ENCODE assay signal across 8 cellular contexts in genomic region chr5:102865171-102865509, GRCh38.
DNase-seq lines count a peak whose midpoint lies in the region; ATAC-seq, FAIRE-seq and TF ChIP-seq lines count a peak whose summit lies in the region.

No MANE protein-coding gene starts in this region.

- no peak for DNase-seq in activated CD4-positive, alpha-beta T cell treated with anti-CD3 and anti-CD28 coated beads, Interleukin-2, amount 10 ng/mL, durations not matched to agents 7 days and 5 days
- no peak for DNase-seq in activated CD4-positive, alpha-beta T cell treated with anti-CD3 and anti-CD28 coated beads for 48 hours
- DNase-seq in GM12878 (ENCODE audit: low read depth, low spot score) (no peak), left lung (no peak), HuH-7.5 (ENCODE audit: low spot score) (no peak), activated gamma-delta T cell treated with Interleukin-2 at 50 U/mL for 16 hours (no peak)

- H3K4me1 ChIP-seq in GM12878 (ENCODE audit: control insufficient read depth, insufficient read depth, low read length) (peaks cover 5% of the 10 kb centered on the region; the same call in 1 of the 2 replicates), left lung (peaks cover 8 to 37% of the 10 kb centered on the region in 2 donors), thymus (ENCODE audit: control insufficient read depth, insufficient read depth, low read length) (no peaks in the 10 kb centered on the region)

- peaks cover 9% of the 10 kb centered on the region for H3K4me1 Mint-ChIP-seq in activated CD4-positive, alpha-beta T cell treated with anti-CD3 and anti-CD28 coated beads, Interleukin-2, amount 10 ng/mL, durations not matched to agents 7 days and 5 days

- H3K9me3 Mint-ChIP-seq in activated CD4-positive, alpha-beta T cell treated with anti-CD3 and anti-CD28 coated beads, Interleukin-2, amount 10 ng/mL, durations not matched to agents 7 days and 5 days: peaks cover 2% of the 10 kb centered on the region

- H3K79me2 ChIP-seq in GM12878 (ENCODE audit: control insufficient read depth, insufficient read depth, low read length): no peaks in the 10 kb centered on the region

- in situ Hi-C loops in GM12878 (cut with MboI): no loop called here

- H3K4me3 ChIP-seq in GM12878 (peak overlapping the region; percentile 64; the same call in 1 of the 2 replicates), left lung (peak overlapping the region; percentile 52 to 54), thymus (ENCODE audit: low read length) (peak overlapping the region; percentile 67)

- TF ChIP-seq RAD21 in GM12878 (IDR thresholded peaks at IDR 0.05; ENCODE audit: insufficient read depth, low read depth, low read length): no peak

- H2AFZ ChIP-seq in GM12878 (ENCODE audit: control insufficient read depth, low read depth, low read length): peak overlapping the region; percentile 86

- SMC1A ChIA-PET in GM12878 (lab: Charles Lee; ENCODE audit: uncharacterized antibody, unreplicated experiment): interaction anchor here (0.9 to 3.5 kb wide), 7 partner anchors 11 to 83 kb away, joined by 3 to 16 read pairs (median 3); no protein-coding TSS in a partner anchor

- no TSS peak for BruUV-seq in GM12878 (replicated peaks; lab: Mats Ljungman, UMichigan)

- CTCF ChIA-PET in activated CD4-positive, alpha-beta T cell treated with anti-CD3 and anti-CD28 coated beads, Interleukin-2, amount 10 ng/mL, durations not matched to agents 7 days and 5 days (lab: Charles Lee): no interaction called here
- CTCF ChIA-PET in GM12878 (lab: Yijun Ruan, JAX): interaction anchor here (0.9 to 4.1 kb wide), 7 partner anchors 10 to 274 kb away, joined by 3 to 15 read pairs (median 3); no protein-coding TSS in a partner anchor

- no peak for TF ChIP-seq CTCF in GM12878 (IDR thresholded peaks at IDR 0.05 in 2 of 3, conservative IDR thresholded peaks at IDR 0.05 in 1 of 3; ENCODE audit: control insufficient read depth in 2 of 3, extremely low read depth in 1 of 3, insufficient read depth in 1 of 3, low read depth in 3 of 3, low read length in 3 of 3)
- no peak for TF ChIP-seq CTCF in left lung (IDR thresholded peaks at IDR 0.05)

- H3K36me3 Mint-ChIP-seq in activated CD4-positive, alpha-beta T cell treated with anti-CD3 and anti-CD28 coated beads, Interleukin-2, amount 10 ng/mL, durations not matched to agents 7 days and 5 days (ENCODE audit: low read depth): peaks cover 12% of the 10 kb centered on the region

- H4K20me1 ChIP-seq in GM12878 (ENCODE audit: control insufficient read depth, insufficient read depth): no peaks in the 10 kb centered on the region

- RAD21 ChIA-PET in GM12878 (lab: Charles Lee; ENCODE audit: unreplicated experiment): interaction anchor here (0.8 to 1.3 kb wide), 4 partner anchors 84 to 302 kb away, joined by 3 to 4 read pairs (median 3); no protein-coding TSS in a partner anchor

- H3K27me3 Mint-ChIP-seq in activated CD4-positive, alpha-beta T cell treated with anti-CD3 and anti-CD28 coated beads, Interleukin-2, amount 10 ng/mL, durations not matched to agents 7 days and 5 days: peaks cover 16% of the 10 kb centered on the region

- H3K9me3 ChIP-seq in GM12878 (replicated peaks; ENCODE audit: control insufficient read depth, insufficient read depth, low read length) (no peaks in the 10 kb centered on the region), left lung (no peaks in the 10 kb centered on the region), thymus (ENCODE audit: control insufficient read depth) (no peaks in the 10 kb centered on the region)

- H3K4me3 Mint-ChIP-seq in activated CD4-positive, alpha-beta T cell treated with anti-CD3 and anti-CD28 coated beads, Interleukin-2, amount 10 ng/mL, durations not matched to agents 7 days and 5 days: peak overlapping the region; percentile 58

- no peak for TF ChIP-seq EP300 in GM12878 (IDR thresholded peaks at IDR 0.05; ENCODE audit: borderline replicate concordance in 1 of 2, control insufficient read depth in 1 of 2, low read depth in 2 of 2, low read length in 2 of 2)

- POLR2A ChIA-PET in activated CD4-positive, alpha-beta T cell treated with anti-CD3 and anti-CD28 coated beads, Interleukin-2, amount 10 ng/mL, durations not matched to agents 7 days and 5 days (lab: Charles Lee): no interaction called here
- POLR2A ChIA-PET in GM12878 (lab: Charles Lee): interaction anchor here (1.3 to 1.4 kb wide), 2 partner anchors 20 to 55 kb away, joined by 3 read pairs; no protein-coding TSS in a partner anchor

- 3% methylated on average over 3 of the region's 3 CpGs for WGBS in GM12878 (ENCODE audit: insufficient coverage, insufficient replicate concordance, low lambda C conversion rate, missing lambda C conversion rate)
- 54% methylated on average over 3 of the region's 3 CpGs for WGBS in thymus

- H3K27ac ChIP-seq in GM12878 (ENCODE audit: control insufficient read depth, insufficient read depth) (no peak overlapping the region), left lung (peak overlapping the region; percentile 77 to 83), thymus (ENCODE audit: low read depth) (no peak overlapping the region)

- FAIRE-seq in GM12878 (lab: Jason Lieb, UNC): no peak

- ATAC-seq in GM12878 (no peak), left lung (peak; percentile 23), HG03565 (IDR thresholded peaks at IDR 0.05; ENCODE audit: unreplicated experiment) (no peak)

- H3K27ac Mint-ChIP-seq in activated CD4-positive, alpha-beta T cell treated with anti-CD3 and anti-CD28 coated beads, Interleukin-2, amount 10 ng/mL, durations not matched to agents 7 days and 5 days: peak overlapping the region; percentile 13

- intact Hi-C loops in GM12878 (cut with micrococcal nuclease; ENCODE audit: unreplicated experiment) (no loop called here), left lung (cut with DNase I) (loop anchor here in 1 of 2 donors (10.0 kb wide), 1 partner anchor 80 kb away; no protein-coding TSS in a partner anchor)

- H3K36me3 ChIP-seq in GM12878 (ENCODE audit: control insufficient read depth in 2 of 2, insufficient read depth in 2 of 2, low read length in 1 of 2) (no peaks in the 10 kb centered on the region; a peak in 1 of 4 replicates), left lung (peaks cover 0 to 10% of the 10 kb centered on the region in 2 donors), thymus (ENCODE audit: control insufficient read depth, insufficient read depth) (no peaks in the 10 kb centered on the region)

- H3K27me3 ChIP-seq in GM12878 (replicated peaks in 1 of 2; ENCODE audit: control insufficient read depth in 2 of 2, insufficient read depth in 2 of 2, low read length in 1 of 2) (no peaks in the 10 kb centered on the region), left lung (peaks cover 0 to 5% of the 10 kb centered on the region in 2 donors), thymus (ENCODE audit: control insufficient read depth, insufficient read depth) (no peaks in the 10 kb centered on the region)

- peak overlapping the region; percentile 75 for H3K9ac ChIP-seq in GM12878 (ENCODE audit: control insufficient read depth, insufficient read depth, low read length)

- TF ChIP-seq POLR2A in GM12878 (IDR thresholded peaks at IDR 0.05; ENCODE audit: low read depth, low read length): no peak

- peak overlapping the region; percentile 95 for H3K4me2 ChIP-seq in GM12878 (ENCODE audit: control insufficient read depth, insufficient read depth)

TF ChIP-seq in GM12878, 131 proteins besides CTCF, POLR2A, EP300 and RAD21:
- TF ChIP-seq TCF7 (IDR thresholded peaks at IDR 0.05; ENCODE audit: borderline replicate concordance): no peak

Comparison
In these comparisons a context has a peak if more than half of its experiments do, and no peak if none do; other contexts are left out.
1. H3K27ac ChIP-seq: peak in left lung (2 of 2); none in GM12878 (single experiment) and thymus (single experiment).
2. Peak in every context shown above with its lines, with median percentiles within 50 percentile points of each other: H3K4me3 ChIP-seq.